In genomic region chr12:107139787-107140186, GRCh38 we compare ENCODE assay signal across 10 cellular contexts.
"Had no signal": no experiment of that assay in that cellular context is flagged by ENCODE, and none has a peak within 500 bp of the region (broad histone marks: within the 10 kb centered on the region; RNA-seq: fewer than 3 reads in every experiment).

No MANE protein-coding gene starts in this region.

- DNase-seq: GM23248, GOT3, H9, HCEC 1CT, HFFc6, IMR-90, KG1 had no signal

- H3K4me3 ChIP-seq: GM23248, K562 had no signal

- H3K27ac ChIP-seq: GM23248 had no signal

- H3K9ac ChIP-seq: GM23248 had no signal

- ATAC-seq: K562 had no signal

- FAIRE-seq: H54, HTR-8/SVneo, K562 had no signal

- H2AFZ ChIP-seq: GM23248 had no signal
